ENCODE assay signal across 13 cellular contexts in the genomic region with DNA sequence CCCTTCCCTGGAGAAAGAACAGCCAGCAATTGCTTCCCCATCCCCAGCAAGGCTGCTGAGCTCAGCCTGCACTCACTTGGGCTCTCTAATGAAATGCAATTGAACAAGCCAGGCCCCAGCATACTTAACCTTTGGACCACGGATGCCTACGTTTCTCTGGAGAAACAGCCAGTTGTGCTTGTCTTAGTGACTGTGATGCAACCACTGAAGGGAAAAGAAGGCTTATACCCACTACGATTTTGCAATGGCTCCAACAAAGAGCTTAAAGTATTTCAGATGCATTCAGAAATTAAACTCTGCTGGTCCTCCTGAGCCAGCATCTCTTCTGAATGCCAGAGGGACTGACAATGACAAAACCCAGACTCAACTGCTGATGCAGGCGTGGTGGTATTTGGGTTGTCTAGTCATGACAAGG. TPM values are rescaled to one million over a fixed set of nuclear protein-coding genes. Genes with fewer than 3 reads are reported as not detected.
DNase-seq lines count a peak whose midpoint lies in the region; ATAC-seq and TF ChIP-seq lines count a peak whose summit lies in the region.
"Had no signal": no experiment of that assay in that cellular context is flagged by ENCODE, and none has a peak within 500 bp of the region (broad histone marks: within the 10 kb centered on the region; RNA-seq: fewer than 3 reads in every experiment).

No MANE protein-coding gene starts in this region.

- H3K9me3 Mint-ChIP-seq in WTC11 (peaks cover 12% of the 10 kb centered on the region), HFFc6 (no peaks in the 10 kb centered on the region)
- H3K9me3 Mint-ChIP-seq: activated T-cell treated with anti-CD3 and anti-CD28 coated beads, Interleukin-2, amount 50 U/mL, for 72 hours had no signal

- ATAC-seq in WTC11: peak; percentile 77
- no peak for ATAC-seq in GM18498 (IDR thresholded peaks at IDR 0.05; ENCODE audit: unreplicated experiment)
- ATAC-seq: activated CD4-positive, alpha-beta T cell treated with anti-CD3 and anti-CD28 coated beads for 36 hours; activated T-cell treated with anti-CD3 and anti-CD28 coated beads, Interleukin-2, amount 50 U/mL, for 72 hours; naive thymus-derived CD4-positive, alpha-beta T cell had no signal

- no peaks in the 10 kb centered on the region for H3K9me3 ChIP-seq in smooth muscle cell (replicated peaks; ENCODE audit: low read depth)
- H3K9me3 ChIP-seq: uterus had no signal

- no peaks in the 10 kb centered on the region for H3K36me3 ChIP-seq in smooth muscle cell (ENCODE audit: low read depth)
- H3K36me3 ChIP-seq: uterus had no signal

- CTCF ChIA-PET in WTC11 (lab: Charles Lee): interaction anchor here (0.9 to 1.4 kb wide), 3 partner anchors 54 to 423 kb away, joined by 4 to 5 read pairs (median 5); no protein-coding TSS in a partner anchor

- H3K27me3 ChIP-seq in smooth muscle cell (ENCODE audit: low read depth): no peaks in the 10 kb centered on the region
- H3K27me3 ChIP-seq: uterus had no signal

- no peak overlapping the region for H2AFZ ChIP-seq in smooth muscle cell (ENCODE audit: low read depth)

- POLR2A ChIA-PET in WTC11 (lab: Charles Lee): interaction anchor here (0.6 to 1.2 kb wide), 2 partner anchors 51 to 123 kb away, joined by 3 read pairs; a partner anchor contains a TSS

- peaks cover 38% of the 10 kb centered on the region for H3F3A ChIP-seq in smooth muscle cell (ENCODE audit: low read depth)

- H3K4me3 ChIP-seq in smooth muscle cell: no peak overlapping the region
- H3K4me3 ChIP-seq: SK-N-MC, uterus had no signal

- peaks cover 2% of the 10 kb centered on the region for H3K36me3 Mint-ChIP-seq in WTC11
- H3K36me3 Mint-ChIP-seq in HFFc6 (ENCODE audit: low read depth): no peaks in the 10 kb centered on the region
- H3K36me3 Mint-ChIP-seq: naive thymus-derived CD4-positive, alpha-beta T cell had no signal

- no peaks in the 10 kb centered on the region for H4K20me1 ChIP-seq in smooth muscle cell (ENCODE audit: low read depth)

- WGBS in smooth muscle cell (ENCODE audit: low lambda C conversion rate): under 1% methylated on average over 4 of the region's 4 CpGs

- intact Hi-C loops in posterior cingulate gyrus (cut with DNase I): no loop called here

- 0 out of 2 replicates have a peak overlapping the region, but pooled peaks have one; percentile 8 for H3K27ac Mint-ChIP-seq in WTC11
- no peak overlapping the region for H3K27ac Mint-ChIP-seq in HFFc6
- H3K27ac Mint-ChIP-seq: activated CD4-positive, alpha-beta T cell treated with anti-CD3 and anti-CD28 coated beads for 36 hours; activated T-cell treated with anti-CD3 and anti-CD28 coated beads, Interleukin-2, amount 50 U/mL, for 72 hours had no signal

- no peaks in the 10 kb centered on the region for H3K79me2 ChIP-seq in smooth muscle cell (ENCODE audit: low read depth)

- H3K27ac ChIP-seq in smooth muscle cell (ENCODE audit: low read depth): peak overlapping the region; percentile 98
- H3K27ac ChIP-seq: SK-N-MC, uterus had no signal

- H3K4me1 Mint-ChIP-seq in WTC11: peaks cover 45% of the 10 kb centered on the region
- H3K4me1 Mint-ChIP-seq in HFFc6 (ENCODE audit: low read depth): no peaks in the 10 kb centered on the region

- H3K4me3 Mint-ChIP-seq in WTC11: no peak overlapping the region
- no peak overlapping the region for H3K4me3 Mint-ChIP-seq in HFFc6
- H3K4me3 Mint-ChIP-seq: activated CD4-positive, alpha-beta T cell treated with anti-CD3 and anti-CD28 coated beads for 36 hours; activated T-cell treated with anti-CD3 and anti-CD28 coated beads, Interleukin-2, amount 50 U/mL, for 72 hours; naive thymus-derived CD4-positive, alpha-beta T cell had no signal

- peak overlapping the region; percentile 61 for H3K4me2 ChIP-seq in smooth muscle cell

- TF ChIP-seq CTCF in WTC11 (IDR thresholded peaks at IDR 0.05): no peak
- TF ChIP-seq CTCF in smooth muscle cell (IDR thresholded peaks at IDR 0.05; ENCODE audit: borderline replicate concordance, insufficient read depth, poor library complexity, severe bottlenecking): no peak
- no peak for TF ChIP-seq CTCF in HFFc6 (IDR thresholded peaks at IDR 0.05)

- H3K27me3 Mint-ChIP-seq in WTC11 (ENCODE audit: low read depth) (no peaks in the 10 kb centered on the region; the same call in 1 of the 2 replicates), HFFc6 (ENCODE audit: insufficient read depth) (no peaks in the 10 kb centered on the region)
- H3K27me3 Mint-ChIP-seq: activated CD4-positive, alpha-beta T cell treated with anti-CD3 and anti-CD28 coated beads for 36 hours; naive thymus-derived CD4-positive, alpha-beta T cell had no signal

- peak overlapping the region; percentile 4 for H3K9ac ChIP-seq in smooth muscle cell (ENCODE audit: low read depth)

- peak; percentile 65 for DNase-seq in SIG-M5 treated with dmso at 0.1 percent for 504 hours (lab: John Stamatoyannopoulos, UW; ENCODE audit: unreplicated experiment)
- no peak for DNase-seq in SIG-M5 (lab: John Stamatoyannopoulos, UW)
- no peak for DNase-seq in WTC11 (ENCODE audit: low spot score)
- peak; percentile 36 for DNase-seq in iris pigment epithelial cell (ENCODE audit: low read depth)
- DNase-seq in smooth muscle cell (lab: John Stamatoyannopoulos, UW; ENCODE audit: unreplicated experiment): peak; percentile 17
- no peak for DNase-seq in HFFc6
- no peak for DNase-seq in posterior cingulate gyrus
- DNase-seq: activated CD4-positive, alpha-beta T cell treated with anti-CD3 and anti-CD28 coated beads for 36 hours; activated T-cell treated with anti-CD3 and anti-CD28 coated beads, Interleukin-2, amount 50 U/mL, for 72 hours; naive thymus-derived CD4-positive, alpha-beta T cell; uterus had no signal

- peaks cover 35% of the 10 kb centered on the region for H3K4me1 ChIP-seq in smooth muscle cell (ENCODE audit: low read depth)
- H3K4me1 ChIP-seq: uterus had no signal

TF ChIP-seq in WTC11, 78 proteins besides CTCF, POLR2A, EP300 and RAD21:
- TF ChIP-seq GABPB1 (CRISPR knock-in tag; IDR thresholded peaks at IDR 0.05) (peak; percentile 48; the same call in 1 of the 2 replicates), ZNF219 (CRISPR knock-in tag; IDR thresholded peaks at IDR 0.05; ENCODE audit: borderline replicate concordance) (no peak)
TF ChIP-seq in WTC11: peak in this region for 1.

RNA-seq across cellular contexts. Expression of a gene that starts 51.3 kb away (rescaled TPM):
- total RNA-seq in WTC11 (2021) (34.9 to 38.2 TPM (median 35.1 TPM) in 3 replicates), smooth muscle cell (374 and 429 TPM in 2 replicates)
- 20.4 and 30.9 TPM in 2 replicates for polyA plus RNA-seq in smooth muscle cell
- total RNA-seq in HFFc6 (2021; fragmentation: NEBNext Ultra II Directional; extraction: Animal tissue kit (Norgen Biotek cat#: 25700)): under 1 TPM; 0.12 to 0.28 (median 0.21) TPM

Comparison
In these comparisons a context has a peak if more than half of its experiments do, and no peak if none do; other contexts are left out.
1. DNase-seq: peak in SIG-M5 treated with dmso at 0.1 percent for 504 hours (single experiment), iris pigment epithelial cell (single experiment) and smooth muscle cell (single experiment); none in SIG-M5 (single experiment), WTC11 (single experiment), HFFc6 (single experiment) and posterior cingulate gyrus (0 of 10).
2. RNA of a gene that starts 51.3 kb away (total RNA-seq): 374 to 429 TPM in smooth muscle cell and 34.9 to 38.2 TPM in WTC11; 0.12 to 0.28 TPM in HFFc6; every median in the first group is over 10 times any median in the second.